1 cellular context compared by ENCODE assay signal in genomic region chrX:302975-303374, GRCh38.
A peak's percentile ranks its signal among the peaks of the same experiment; 100 is the strongest.
TF ChIP-seq lines count a peak whose summit lies in the region.

No MANE protein-coding gene starts in this region.

TF ChIP-seq in HepG2, 621 proteins besides CTCF, POLR2A, EP300 and RAD21:
- TF ChIP-seq AGO1 (IDR thresholded peaks at IDR 0.05; ENCODE audit: low read depth, low read length, poor library complexity, severe bottlenecking) (peak; percentile 52), PRPF4 (IDR thresholded peaks at IDR 0.05; ENCODE audit: low read depth, low read length, poor library complexity, severe bottlenecking) (peak; percentile 51), RBFOX2 (IDR thresholded peaks at IDR 0.05; ENCODE audit: low read depth, low read length) (peak; percentile 57), RBM22 (optimal IDR thresholded peaks at IDR 0.05; ENCODE audit: low read length) (peak; percentile 93)
- TF ChIP-seq, protein P1, sequence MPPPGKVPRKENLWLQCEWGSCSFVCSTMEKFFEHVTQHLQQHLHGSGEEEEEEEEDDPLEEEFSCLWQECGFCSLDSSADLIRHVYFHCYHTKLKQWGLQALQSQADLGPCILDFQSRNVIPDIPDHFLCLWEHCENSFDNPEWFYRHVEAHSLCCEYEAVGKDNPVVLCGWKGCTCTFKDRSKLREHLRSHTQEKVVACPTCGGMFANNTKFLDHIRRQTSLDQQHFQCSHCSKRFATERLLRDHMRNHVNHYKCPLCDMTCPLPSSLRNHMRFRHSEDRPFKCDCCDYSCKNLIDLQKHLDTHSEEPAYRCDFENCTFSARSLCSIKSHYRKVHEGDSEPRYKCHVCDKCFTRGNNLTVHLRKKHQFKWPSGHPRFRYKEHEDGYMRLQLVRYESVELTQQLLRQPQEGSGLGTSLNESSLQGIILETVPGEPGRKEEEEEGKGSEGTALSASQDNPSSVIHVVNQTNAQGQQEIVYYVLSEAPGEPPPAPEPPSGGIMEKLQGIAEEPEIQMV (CRISPR knock-in tag; IDR thresholded peaks at IDR 0.05; ENCODE audit: low read depth), result no peak
